ENCODE assay signal across 8 cellular contexts in the genomic region with DNA sequence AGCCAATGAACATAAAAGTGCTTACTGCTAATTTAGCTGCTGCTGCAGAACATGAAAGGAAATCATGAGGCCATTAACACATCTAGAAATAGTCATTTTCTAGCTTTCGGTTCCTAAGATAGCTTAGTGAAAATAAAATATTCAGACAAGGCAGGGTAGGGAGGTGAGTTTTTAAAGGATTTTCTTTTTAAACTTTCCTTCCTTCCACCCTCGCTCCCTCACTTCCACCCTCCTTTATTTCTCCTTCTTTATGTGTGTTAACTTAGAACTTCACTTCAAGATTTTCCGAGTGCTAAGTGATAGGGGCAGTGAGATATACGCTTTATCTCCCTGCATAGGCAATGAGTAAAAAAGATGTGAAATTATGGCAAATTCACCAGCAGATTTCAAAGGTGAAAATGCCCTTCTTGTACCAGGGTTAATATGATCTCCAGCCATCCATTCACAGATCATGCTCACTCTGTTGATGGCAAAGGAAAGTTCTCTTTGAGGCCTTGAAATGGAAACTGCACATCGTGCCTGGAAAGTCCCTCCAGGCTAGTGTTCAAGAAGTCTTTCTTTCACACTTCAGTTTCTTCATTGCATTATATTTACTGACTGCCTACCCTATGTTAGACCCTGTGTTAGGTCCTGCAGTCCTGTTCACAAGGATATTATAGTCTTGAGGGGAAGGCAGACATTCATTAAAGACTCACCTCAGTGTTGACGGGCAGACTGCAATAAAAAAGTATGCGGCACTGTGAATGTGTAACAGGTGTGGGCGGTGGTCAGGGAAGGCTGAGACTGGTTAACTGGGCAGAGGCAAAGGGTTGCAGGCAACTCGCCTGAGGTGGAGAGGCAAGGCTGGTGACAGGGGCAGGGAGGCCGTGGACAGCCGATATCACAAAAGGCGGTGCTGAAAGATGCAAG.
DNase-seq lines count a peak whose midpoint lies in the region; ATAC-seq and TF ChIP-seq lines count a peak whose summit lies in the region.

No MANE protein-coding gene starts in this region.

- peak overlapping the region in 1 of 2 experiments; percentile 29; a peak in 1 of 4 replicates for H3K27ac ChIP-seq in SK-N-SH (ENCODE audit: low read depth in 2 of 2, low read length in 1 of 2)

- POLR2A ChIA-PET in SK-N-SH (lab: Yijun Ruan, JAX): no interaction called here

- H3K4me1 ChIP-seq in SK-N-SH (ENCODE audit: control insufficient read depth in 1 of 2, insufficient read depth in 2 of 2, low read depth in 1 of 2, low read length in 1 of 2): no peaks in the 10 kb centered on the region; a peak in 1 of 4 replicates

- H3K9me3 ChIP-seq in SK-N-SH: no peaks in the 10 kb centered on the region

- H3K79me2 ChIP-seq in SK-N-SH (ENCODE audit: insufficient read depth): no peaks in the 10 kb centered on the region

- 88% methylated on average over 12 of the region's 12 CpGs for WGBS in SK-N-SH (ENCODE audit: low lambda C conversion rate)

- peak overlapping the region; percentile 88 for H3K27ac Mint-ChIP-seq in activated T-cell treated with anti-CD3 and anti-CD28 coated beads, Interleukin-2, amount 50 U/mL, for 24 hours
- H3K27ac Mint-ChIP-seq in activated T-helper 17 cell treated with anti-CD3 and anti-CD28 coated beads, Interleukin-2, amount 50 U/mL, for 72 hours: peak overlapping the region; percentile 86
- H3K27ac Mint-ChIP-seq in stimulated activated naive CD8-positive, alpha-beta T cell treated with anti-CD3 and anti-CD28 coated beads, Interleukin-15, amount 100 ng/mL, for 72 hours: peak overlapping the region; percentile 28 to 57

- no peaks in the 10 kb centered on the region for H3K27me3 Mint-ChIP-seq in activated T-cell treated with anti-CD3 and anti-CD28 coated beads, Interleukin-2, amount 50 U/mL, for 24 hours
- no peaks in the 10 kb centered on the region for H3K27me3 Mint-ChIP-seq in activated T-helper 17 cell treated with anti-CD3 and anti-CD28 coated beads, Interleukin-2, amount 50 U/mL, for 72 hours
- H3K27me3 Mint-ChIP-seq in stimulated activated naive CD8-positive, alpha-beta T cell treated with anti-CD3 and anti-CD28 coated beads, Interleukin-15, amount 100 ng/mL, for 72 hours: no peaks in the 10 kb centered on the region

- no peak for TF ChIP-seq RAD21 in SK-N-SH (IDR thresholded peaks at IDR 0.05; ENCODE audit: low read length)

- H3K9me2 ChIP-seq in SK-N-SH: no peaks in the 10 kb centered on the region

- H3K4me1 Mint-ChIP-seq in activated T-cell treated with anti-CD3 and anti-CD28 coated beads, Interleukin-2, amount 50 U/mL, for 24 hours (ENCODE audit: low read depth): peaks cover 82% of the 10 kb centered on the region
- peaks cover 27% of the 10 kb centered on the region for H3K4me1 Mint-ChIP-seq in activated T-helper 17 cell treated with anti-CD3 and anti-CD28 coated beads, Interleukin-2, amount 50 U/mL, for 72 hours
- H3K4me1 Mint-ChIP-seq in stimulated activated naive CD8-positive, alpha-beta T cell treated with anti-CD3 and anti-CD28 coated beads, Interleukin-15, amount 100 ng/mL, for 72 hours: peaks cover 40% of the 10 kb centered on the region

- H3K9me3 Mint-ChIP-seq in activated T-cell treated with anti-CD3 and anti-CD28 coated beads, Interleukin-2, amount 50 U/mL, for 24 hours: peaks cover 18% of the 10 kb centered on the region
- H3K9me3 Mint-ChIP-seq in activated T-helper 17 cell treated with anti-CD3 and anti-CD28 coated beads, Interleukin-2, amount 50 U/mL, for 72 hours: peaks cover under 1% of the 10 kb centered on the region
- H3K9me3 Mint-ChIP-seq in stimulated activated naive CD8-positive, alpha-beta T cell treated with anti-CD3 and anti-CD28 coated beads, Interleukin-15, amount 100 ng/mL, for 72 hours: peaks cover 13 to 26% of the 10 kb centered on the region in 2 donors

- H2AFZ ChIP-seq in SK-N-SH (ENCODE audit: low read depth): no peak overlapping the region

- H3K36me3 ChIP-seq in SK-N-SH (replicated peaks in 1 of 2; ENCODE audit: control insufficient read depth in 1 of 2, insufficient read depth in 2 of 2, low read length in 1 of 2): peaks cover 0 to 12% of the 10 kb centered on the region in 2 experiments

- H3K4me2 ChIP-seq in SK-N-SH: no peak overlapping the region

- H4K20me1 ChIP-seq in SK-N-SH (ENCODE audit: insufficient read depth): no peaks in the 10 kb centered on the region

- CTCF ChIA-PET in SK-N-SH (lab: Yijun Ruan, JAX): interaction anchor here (1.1 kb wide), 1 partner anchor 8 kb away, joined by 3 read pairs; no protein-coding TSS in a partner anchor

- peak overlapping the region; percentile 48 for H3K4me3 Mint-ChIP-seq in activated T-cell treated with anti-CD3 and anti-CD28 coated beads, Interleukin-2, amount 50 U/mL, for 24 hours
- H3K4me3 Mint-ChIP-seq in activated T-helper 17 cell treated with anti-CD3 and anti-CD28 coated beads, Interleukin-2, amount 50 U/mL, for 72 hours: peak overlapping the region; percentile 77
- peak overlapping the region; percentile 21 to 32 for H3K4me3 Mint-ChIP-seq in stimulated activated naive CD8-positive, alpha-beta T cell treated with anti-CD3 and anti-CD28 coated beads, Interleukin-15, amount 100 ng/mL, for 72 hours

- ATAC-seq in HG03045 (IDR thresholded peaks at IDR 0.05; ENCODE audit: unreplicated experiment): peak; percentile 90
- peak; percentile 78 for ATAC-seq in activated T-helper 17 cell treated with anti-CD3 and anti-CD28 coated beads, Interleukin-2, amount 50 U/mL, for 72 hours (replicated peaks)
- ATAC-seq in stimulated activated naive CD8-positive, alpha-beta T cell treated with anti-CD3 and anti-CD28 coated beads, Interleukin-15, amount 100 ng/mL, for 72 hours: peak; percentile 82

- no peak overlapping the region for H3K9ac ChIP-seq in SK-N-SH

- H3F3A ChIP-seq in SK-N-SH (replicated peaks; ENCODE audit: insufficient read depth): peaks cover 10% of the 10 kb centered on the region

- peaks cover 11% of the 10 kb centered on the region for H3K36me3 Mint-ChIP-seq in activated T-cell treated with anti-CD3 and anti-CD28 coated beads, Interleukin-2, amount 50 U/mL, for 24 hours (ENCODE audit: low read depth)
- no peaks in the 10 kb centered on the region for H3K36me3 Mint-ChIP-seq in activated T-helper 17 cell treated with anti-CD3 and anti-CD28 coated beads, Interleukin-2, amount 50 U/mL, for 72 hours (ENCODE audit: low read depth)

- no peaks in the 10 kb centered on the region for H3K27me3 ChIP-seq in SK-N-SH (ENCODE audit: insufficient read depth)

- no peak for TF ChIP-seq CTCF in SK-N-SH (IDR thresholded peaks at IDR 0.05)

- no peak for TF ChIP-seq EP300 in SK-N-SH (IDR thresholded peaks at IDR 0.05; ENCODE audit: borderline replicate concordance in 1 of 2, low read depth in 1 of 2, low read length in 1 of 2)

- H3K4me3 ChIP-seq in SK-N-SH (ENCODE audit: low read depth in 2 of 2, low read length in 1 of 2): no peak overlapping the region

- DNase-seq in activated T-cell treated with anti-CD3 and anti-CD28 coated beads, Interleukin-2, amount 50 U/mL, for 24 hours: peak; percentile 42
- no peak for DNase-seq in activated T-cell treated with anti-CD3 and anti-CD28 coated beads for 4 hours
- peak in 1 of 2 donors; percentile 21 for DNase-seq in stimulated activated naive CD8-positive, alpha-beta T cell treated with anti-CD3 and anti-CD28 coated beads, Interleukin-15, amount 100 ng/mL, for 72 hours
- DNase-seq in NAMALWA (ENCODE audit: low spot score): no peak
- DNase-seq in NCI-H2029 treated with DMSO at 0.1 percent for 48 hours (lab: John Stamatoyannopoulos, UW): no peak
- no peak for DNase-seq in SK-N-SH

TF ChIP-seq in SK-N-SH, 30 proteins besides CTCF, POLR2A, EP300 and RAD21 (continues in another document):
- TF ChIP-seq MXI1 (IDR thresholded peaks at IDR 0.05; ENCODE audit: low read depth, low read length) (no peak), MEF2A (IDR thresholded peaks at IDR 0.05; ENCODE audit: borderline replicate concordance, low read depth) (no peak), FOXJ3 (CRISPR knock-in tag; IDR thresholded peaks at IDR 0.05) (no peak), YY1 (IDR thresholded peaks at IDR 0.05; ENCODE audit: low read depth) (no peak), GATA2 (CRISPR knock-in tag; IDR thresholded peaks at IDR 0.05) (no peak), TCF12 (IDR thresholded peaks at IDR 0.05) (no peak), FOSL2 (IDR thresholded peaks at IDR 0.05; ENCODE audit: borderline replicate concordance, low read depth) (no peak), TEAD4 (IDR thresholded peaks at IDR 0.05; ENCODE audit: borderline replicate concordance, insufficient read depth) (no peak), TAF1 (IDR thresholded peaks at IDR 0.05; ENCODE audit: borderline replicate concordance, low read depth, low read length) (no peak), EZH2phosphoT487 (IDR thresholded peaks at IDR 0.05; ENCODE audit: borderline replicate concordance, low read depth) (no peak), SMC3 (IDR thresholded peaks at IDR 0.05; ENCODE audit: low read depth, low read length) (no peak), RXRA (IDR thresholded peaks at IDR 0.05; ENCODE audit: borderline replicate concordance, low read depth) (no peak)
- TF ChIP-seq, protein P1, sequence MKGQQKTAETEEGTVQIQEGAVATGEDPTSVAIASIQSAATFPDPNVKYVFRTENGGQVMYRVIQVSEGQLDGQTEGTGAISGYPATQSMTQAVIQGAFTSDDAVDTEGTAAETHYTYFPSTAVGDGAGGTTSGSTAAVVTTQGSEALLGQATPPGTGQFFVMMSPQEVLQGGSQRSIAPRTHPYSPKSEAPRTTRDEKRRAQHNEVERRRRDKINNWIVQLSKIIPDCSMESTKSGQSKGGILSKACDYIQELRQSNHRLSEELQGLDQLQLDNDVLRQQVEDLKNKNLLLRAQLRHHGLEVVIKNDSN (IDR thresholded peaks at IDR 0.05; ENCODE audit: borderline replicate concordance, low read depth): no peak
- TF ChIP-seq, protein P2, sequence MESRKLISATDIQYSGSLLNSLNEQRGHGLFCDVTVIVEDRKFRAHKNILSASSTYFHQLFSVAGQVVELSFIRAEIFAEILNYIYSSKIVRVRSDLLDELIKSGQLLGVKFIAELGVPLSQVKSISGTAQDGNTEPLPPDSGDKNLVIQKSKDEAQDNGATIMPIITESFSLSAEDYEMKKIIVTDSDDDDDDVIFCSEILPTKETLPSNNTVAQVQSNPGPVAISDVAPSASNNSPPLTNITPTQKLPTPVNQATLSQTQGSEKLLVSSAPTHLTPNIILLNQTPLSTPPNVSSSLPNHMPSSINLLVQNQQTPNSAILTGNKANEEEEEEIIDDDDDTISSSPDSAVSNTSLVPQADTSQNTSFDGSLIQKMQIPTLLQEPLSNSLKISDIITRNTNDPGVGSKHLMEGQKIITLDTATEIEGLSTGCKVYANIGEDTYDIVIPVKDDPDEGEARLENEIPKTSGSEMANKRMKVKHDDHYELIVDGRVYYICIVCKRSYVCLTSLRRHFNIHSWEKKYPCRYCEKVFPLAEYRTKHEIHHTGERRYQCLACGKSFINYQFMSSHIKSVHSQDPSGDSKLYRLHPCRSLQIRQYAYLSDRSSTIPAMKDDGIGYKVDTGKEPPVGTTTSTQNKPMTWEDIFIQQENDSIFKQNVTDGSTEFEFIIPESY (IDR thresholded peaks at IDR 0.05; ENCODE audit: borderline replicate concordance, low read depth): no peak

Comparison
In these comparisons a context has a peak if more than half of its experiments do, and no peak if none do; other contexts are left out.
1. H3K4me3 Mint-ChIP-seq: peak in every context shown above with its lines; median percentile 77 in activated T-helper 17 cell treated with anti-CD3 and anti-CD28 coated beads, Interleukin-2, amount 50 U/mL, for 72 hours; 48 in activated T-cell treated with anti-CD3 and anti-CD28 coated beads, Interleukin-2, amount 50 U/mL, for 24 hours; 26 in stimulated activated naive CD8-positive, alpha-beta T cell treated with anti-CD3 and anti-CD28 coated beads, Interleukin-15, amount 100 ng/mL, for 72 hours.